In the genomic region with DNA sequence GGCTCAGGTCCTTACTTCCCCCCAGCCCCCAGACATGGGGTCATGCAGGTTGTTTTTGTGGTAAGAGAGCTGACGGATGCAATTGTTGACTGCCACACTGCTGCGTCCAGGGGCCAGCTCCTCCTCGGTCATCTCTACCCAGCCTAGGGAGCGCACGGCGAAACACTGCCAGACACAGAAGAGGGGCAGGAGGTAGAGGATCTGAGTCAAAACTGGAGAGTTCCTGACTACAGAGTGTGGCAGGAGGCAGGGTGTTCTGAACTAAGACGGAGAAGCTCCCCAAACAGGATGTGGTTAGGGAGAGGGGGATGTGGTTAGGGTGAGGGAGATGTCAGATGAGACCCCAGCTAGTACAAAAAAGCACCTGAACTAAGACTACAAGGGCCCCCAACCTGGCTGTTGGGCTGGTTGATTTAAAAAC, we compare ENCODE assay signal across 9 cellular contexts. TPM values are rescaled to one million over a fixed set of nuclear protein-coding genes. Genes with fewer than 3 reads are reported as not detected.
A peak's percentile ranks its signal among the peaks of the same experiment; 100 is the strongest.
DNase-seq lines count a peak whose midpoint lies in the region; ATAC-seq and TF ChIP-seq lines count a peak whose summit lies in the region.
"Had no signal": no experiment of that assay in that cellular context is flagged by ENCODE, and none has a peak within 500 bp of the region (broad histone marks: within the 10 kb centered on the region; RNA-seq: fewer than 3 reads in every experiment).

No MANE protein-coding gene starts in this region.

- POLR2A ChIA-PET in MCF 10A (lab: Yijun Ruan, JAX): interaction anchor here (0.8 kb wide), 1 partner anchor 14 kb away, joined by 3 read pairs; no protein-coding TSS in a partner anchor

- intact Hi-C loops in MCF 10A (cut with micrococcal nuclease): no loop called here

- no peaks in the 10 kb centered on the region for H3K9me3 ChIP-seq in T-helper 17 cell (ENCODE audit: control insufficient read depth, low read length, poor library complexity, severe bottlenecking)

- H3K36me3 Mint-ChIP-seq in T-helper 17 cell (ENCODE audit: low read depth): peaks cover 4% of the 10 kb centered on the region
- peaks cover 54% of the 10 kb centered on the region for H3K36me3 Mint-ChIP-seq in brain
- H3K36me3 Mint-ChIP-seq in MCF 10A (ENCODE audit: insufficient read depth, unreplicated experiment): no peaks in the 10 kb centered on the region

- H3K4me3 Mint-ChIP-seq in T-helper 17 cell: peak overlapping the region; percentile 94
- H3K4me3 Mint-ChIP-seq in brain: peak overlapping the region in 1 of 5 experiments; percentile 21
- H3K4me3 Mint-ChIP-seq in MCF 10A (ENCODE audit: unreplicated experiment): no peak overlapping the region

- ATAC-seq in GM18873 (IDR thresholded peaks at IDR 0.05; ENCODE audit: low FRiP score, unreplicated experiment) (peak; percentile 93), HG03045 (IDR thresholded peaks at IDR 0.05; ENCODE audit: unreplicated experiment) (peak; percentile 92), T-helper 17 cell (peak; percentile 92)

- H3K27ac ChIP-seq in substantia nigra (ENCODE audit: low read depth, low read length, poor library complexity, severe bottlenecking): peak overlapping the region; percentile 87

- CTCF ChIA-PET in MCF 10A (lab: Yijun Ruan, JAX): interaction anchor here (0.6 to 2.0 kb wide), 9 partner anchors 24 to 174 kb away, joined by 3 to 6 read pairs (median 3); no protein-coding TSS in a partner anchor

- H3K4me1 Mint-ChIP-seq in T-helper 17 cell (peaks cover 63% of the 10 kb centered on the region), brain (peaks cover 53% of the 10 kb centered on the region), MCF 10A (ENCODE audit: insufficient read depth, unreplicated experiment) (no peaks in the 10 kb centered on the region)

- no peak for TF ChIP-seq CTCF in brain (conservative IDR thresholded peaks at IDR 0.05)
- TF ChIP-seq CTCF in MCF 10A (IDR thresholded peaks at IDR 0.05; ENCODE audit: unreplicated experiment): no peak

- peak overlapping the region; percentile 96 for H3K27ac Mint-ChIP-seq in T-helper 17 cell
- H3K27ac Mint-ChIP-seq in brain: peak overlapping the region in 3 of 5 experiments; percentile 33 to 63 (median 55)
- H3K27ac Mint-ChIP-seq in MCF 10A (ENCODE audit: low read depth, unreplicated experiment): no peak overlapping the region

- H3K27me3 Mint-ChIP-seq in T-helper 17 cell: no peaks in the 10 kb centered on the region
- H3K27me3 Mint-ChIP-seq in brain: no peaks in the 10 kb centered on the region
- peaks cover 40% of the 10 kb centered on the region for H3K27me3 Mint-ChIP-seq in MCF 10A (ENCODE audit: insufficient read depth, unreplicated experiment)

- no TSS peak for BruUV-seq in MCF 10A (replicated peaks; lab: Mats Ljungman, UMichigan)

- DNase-seq in T-helper 17 cell: peak in 2 of 3 donors; percentile 36 to 55
- no peak for DNase-seq in substantia nigra (lab: John Stamatoyannopoulos, UW)
- no peak for DNase-seq in MCF 10A (ENCODE audit: unreplicated experiment)
- no peak for DNase-seq in NCI-H526 (lab: John Stamatoyannopoulos, UW)
- DNase-seq in GOT3 (lab: John Stamatoyannopoulos, UW): no peak

- H3K9me3 Mint-ChIP-seq in brain: no peaks in the 10 kb centered on the region
- H3K9me3 Mint-ChIP-seq in MCF 10A (ENCODE audit: unreplicated experiment): no peaks in the 10 kb centered on the region

RNA-seq across cellular contexts. Expression of a gene that starts 12.3 kb away (rescaled TPM):
- total RNA-seq in T-helper 17 cell (10 to 100 TPM; 25.3 to 32.9 TPM), MCF 10A (2022) (15.0 and 32.2 TPM in 2 replicates)
- polyA plus RNA-seq in brain (ENCODE audit: insufficient read depth, low read depth, low replicate concordance): 47.2 TPM

RNA-seq across cellular contexts. Expression of a gene that starts 16.3 kb away (rescaled TPM):
- 10 to 100 TPM; 60.0 to 63.3 TPM for total RNA-seq in T-helper 17 cell
- 200 TPM for polyA plus RNA-seq in brain (ENCODE audit: insufficient read depth, low read depth, low replicate concordance)
- 0.89 and 1.3 TPM in 2 replicates for total RNA-seq in MCF 10A (2022)

RNA-seq across cellular contexts. Expression of a gene that starts 38.2 kb away (rescaled TPM):
- under 1 TPM; 0.47 to 0.86 TPM for total RNA-seq in T-helper 17 cell
- polyA plus RNA-seq in brain (ENCODE audit: insufficient read depth, low read depth, low replicate concordance): 0.61 TPM
- 0.71 and 0.75 TPM in 2 replicates for total RNA-seq in MCF 10A (2022)
- total RNA-seq: NCI-H460 had no signal

Comparison
In these comparisons a context has a peak if more than half of its experiments do, and no peak if none do; other contexts are left out.
1. DNase-seq: peak in T-helper 17 cell (2 of 3); none in substantia nigra (0 of 49), MCF 10A (single experiment), NCI-H526 (0 of 2) and GOT3 (single experiment).
2. RNA of a gene that starts 16.3 kb away (total RNA-seq): 60.0 to 63.3 TPM in T-helper 17 cell; 0.89 to 1.3 TPM in MCF 10A; every median in the first group is over 10 times any median in the second.
3. Peak in every context shown above with its lines, with median percentiles within 50 percentile points of each other: ATAC-seq.